8 cellular contexts compared by ENCODE assay signal in genomic region chr16:2514333-2515179, GRCh38. TPM values are rescaled to one million over a fixed set of nuclear protein-coding genes. Genes with fewer than 3 reads are reported as not detected.
DNase-seq lines count a peak whose midpoint lies in the region; ATAC-seq, FAIRE-seq and TF ChIP-seq lines count a peak whose summit lies in the region.

No MANE protein-coding gene starts in this region.

- no peak for TF ChIP-seq CTCF in nephron progenitor cell (IDR thresholded peaks at IDR 0.05)

- peak; percentile 86 for DNase-seq in H7
- DNase-seq in T-helper 17 cell = peak in 2 of 3 donors; percentile 41 to 45
- DNase-seq in effector memory CD8-positive, alpha-beta T cell = peak in 2 of 3 experiments; percentile 36 to 40
- no peak for DNase-seq in nephron progenitor cell
- no peak for DNase-seq in H54 (ENCODE audit: insufficient read length, low spot score)
- DNase-seq in NCI-H345 (lab: John Stamatoyannopoulos, UW) = no peak

- H3K27ac Mint-ChIP-seq in T-helper 17 cell = peak overlapping the region; percentile 95
- H3K27ac Mint-ChIP-seq in effector memory CD8-positive, alpha-beta T cell = peak overlapping the region; percentile 96
- H3K27ac Mint-ChIP-seq in nephron progenitor cell = peak overlapping the region; percentile 96

- H3K4me3 ChIP-seq in H7 (ENCODE audit: insufficient read depth, low read depth, low read length) = peak overlapping the region; percentile 75

- no peaks in the 10 kb centered on the region for H3K9me3 ChIP-seq in T-helper 17 cell (ENCODE audit: control insufficient read depth, low read length, poor library complexity, severe bottlenecking)

- H3K27me3 Mint-ChIP-seq in T-helper 17 cell = no peaks in the 10 kb centered on the region
- H3K27me3 Mint-ChIP-seq in effector memory CD8-positive, alpha-beta T cell = no peaks in the 10 kb centered on the region
- peaks cover 11% of the 10 kb centered on the region for H3K27me3 Mint-ChIP-seq in nephron progenitor cell (ENCODE audit: low read depth, poor library complexity)

- H3K9me3 Mint-ChIP-seq in effector memory CD8-positive, alpha-beta T cell = no peaks in the 10 kb centered on the region
- no peaks in the 10 kb centered on the region for H3K9me3 Mint-ChIP-seq in nephron progenitor cell

- H3K4me3 Mint-ChIP-seq in T-helper 17 cell (peak overlapping the region; percentile 93), nephron progenitor cell (peak overlapping the region; percentile 85)
- H3K4me3 Mint-ChIP-seq in effector memory CD8-positive, alpha-beta T cell = peak overlapping the region; percentile 91

- H3K36me3 Mint-ChIP-seq in T-helper 17 cell (ENCODE audit: low read depth) (peaks cover 4% of the 10 kb centered on the region), nephron progenitor cell (ENCODE audit: low read depth) (peaks cover 8% of the 10 kb centered on the region)
- H3K36me3 Mint-ChIP-seq in effector memory CD8-positive, alpha-beta T cell (ENCODE audit: insufficient read depth) = peaks cover 62% of the 10 kb centered on the region

- peaks cover 52% of the 10 kb centered on the region for H3K4me1 Mint-ChIP-seq in T-helper 17 cell
- peaks cover 46 to 58% of the 10 kb centered on the region in 2 donors for H3K4me1 Mint-ChIP-seq in effector memory CD8-positive, alpha-beta T cell (ENCODE audit: low read depth in 2 of 2)
- peaks cover 73% of the 10 kb centered on the region for H3K4me1 Mint-ChIP-seq in nephron progenitor cell

- no peaks in the 10 kb centered on the region for H3K36me3 ChIP-seq in H7 (replicated peaks; ENCODE audit: control insufficient read depth, insufficient read depth, low read length)

- no peak for FAIRE-seq in H54 (lab: Jason Lieb, UNC)

- H3K27me3 ChIP-seq in H7 (ENCODE audit: control insufficient read depth, insufficient read depth, low read length) = peaks cover 1% of the 10 kb centered on the region; the same call in 1 of the 2 replicates

- TF ChIP-seq POLR2A in H54 (IDR thresholded peaks at IDR 0.05; ENCODE audit: low read depth, low read length) = no peak

- ATAC-seq in T-helper 17 cell (no peak), GM19351 (IDR thresholded peaks at IDR 0.05; ENCODE audit: unreplicated experiment) (no peak), HG02678 (IDR thresholded peaks at IDR 0.05; ENCODE audit: unreplicated experiment) (no peak)
- ATAC-seq in effector memory CD8-positive, alpha-beta T cell (replicated peaks) = peak; percentile 19

RNA-seq across cellular contexts. Expression of gene ATP6V0C, which starts 0.8 kb away (rescaled TPM):
- 40.5 and 56.4 TPM in 2 replicates for total RNA-seq in H7 (2014; rRNA removed; shearing (Covaris generic))
- total RNA-seq in T-helper 17 cell = 100 to 1,000 TPM; 188 to 189 TPM

RNA-seq across cellular contexts. Expression of gene AMDHD2, which starts 5.6 kb away (rescaled TPM):
- total RNA-seq in H7 (2014; rRNA removed; shearing (Covaris generic)) = 50.5 and 62.3 TPM in 2 replicates
- 100 to 1,000 TPM; 189 to 206 TPM for total RNA-seq in T-helper 17 cell

RNA-seq across cellular contexts. Expression of gene CEMP1, which starts 16.7 kb away (rescaled TPM):
- total RNA-seq in H7 (2014; rRNA removed; shearing (Covaris generic)) = not detected in 2 replicates
- total RNA-seq in T-helper 17 cell = under 1 TPM; 0.23 to 0.75 TPM

RNA-seq across cellular contexts. Expression of gene PDPK1, which starts 23.3 kb away (rescaled TPM):
- total RNA-seq in H7 (2014; rRNA removed; shearing (Covaris generic)) = 11.4 and 21.7 TPM in 2 replicates
- 10 to 100 TPM; 65.5 to 69.7 TPM for total RNA-seq in T-helper 17 cell

RNA-seq across cellular contexts. Expression of gene TBC1D24, which starts 39.6 kb away (rescaled TPM):
- total RNA-seq in H7 (2014; rRNA removed; shearing (Covaris generic)) = 12.3 and 13.5 TPM in 2 replicates
- 1 to 10 TPM; 4.4 to 8.4 TPM for total RNA-seq in T-helper 17 cell

Comparison
In these comparisons a context has a peak if more than half of its experiments do, and no peak if none do; other contexts are left out.
1. DNase-seq: peak in H7 (single experiment), T-helper 17 cell (2 of 3) and effector memory CD8-positive, alpha-beta T cell (2 of 3); none in nephron progenitor cell (single experiment), H54 (single experiment) and NCI-H345 (single experiment).
2. Peak in every context shown above with its lines, with median percentiles within 50 percentile points of each other: H3K27ac Mint-ChIP-seq and H3K4me3 Mint-ChIP-seq.